Comparison of ENCODE assay signal across 11 cellular contexts in the genomic region with DNA sequence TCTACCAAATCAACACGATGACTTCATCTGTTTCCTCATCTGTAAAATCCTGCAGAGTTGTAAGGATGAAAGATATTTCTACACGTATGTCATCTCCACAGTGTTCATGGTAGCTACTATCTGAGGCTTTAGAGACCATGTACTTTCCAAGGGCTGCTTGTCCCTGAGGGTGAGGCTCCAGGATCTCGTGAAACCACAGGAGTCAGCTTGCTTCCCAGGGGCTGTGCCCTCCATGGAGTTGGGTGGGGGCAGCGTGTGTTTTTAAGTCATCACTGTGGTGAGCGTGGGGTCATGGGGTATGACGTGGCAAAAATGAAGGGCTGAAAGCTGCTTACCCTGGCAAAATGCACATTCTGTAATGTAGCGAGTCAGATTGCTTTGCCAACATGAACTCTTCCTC.
A peak's percentile ranks its signal among the peaks of the same experiment; 100 is the strongest.
DNase-seq lines count a peak whose midpoint lies in the region; TF ChIP-seq lines count a peak whose summit lies in the region.
"Had no signal": no experiment of that assay in that cellular context is flagged by ENCODE, and none has a peak within 500 bp of the region (broad histone marks: within the 10 kb centered on the region; RNA-seq: fewer than 3 reads in every experiment).

No MANE protein-coding gene starts in this region.

- H3K4me3 ChIP-seq in HFF-Myc (replicated peaks; ENCODE audit: low read depth, low read length) (no peak overlapping the region), WI38 (ENCODE audit: low read depth, low read length) (0 out of 2 replicates have a peak overlapping the region, but pooled peaks have one; percentile 0)

- DNase-seq in A172 (ENCODE audit: low spot score), result peak; percentile 94
- peak; percentile 44 for DNase-seq in HFF-Myc (ENCODE audit: extremely low read depth, low read depth)
- DNase-seq in fibroblast of the conjunctiva (ENCODE audit: low read depth), result peak; percentile 69
- DNase-seq in SIG-M5 treated with dmso at 0.1 percent for 504 hours (lab: John Stamatoyannopoulos, UW; ENCODE audit: unreplicated experiment), result no peak
- DNase-seq in NCI-H1694 (lab: John Stamatoyannopoulos, UW), result no peak
- DNase-seq in middle frontal gyrus (ENCODE audit: extremely low spot score, low spot score), result no peak
- no peak for DNase-seq in NCI-H1436 treated with DMSO at 0.1 percent for 48 hours (lab: John Stamatoyannopoulos, UW)
- DNase-seq: amygdala, H9, NCI-H526 had no signal

- no peak for TF ChIP-seq CTCF in HFF-Myc (IDR thresholded peaks at IDR 0.05; ENCODE audit: low read depth, low read length, missing control alignments)
- no peak for TF ChIP-seq CTCF in WI38 (IDR thresholded peaks at IDR 0.05; ENCODE audit: low read depth, low read length)

Comparison
In these comparisons a context has a peak if more than half of its experiments do, and no peak if none do; other contexts are left out.
1. DNase-seq: peak in A172 (single experiment), HFF-Myc (single experiment) and fibroblast of the conjunctiva (single experiment); none in SIG-M5 treated with dmso at 0.1 percent for 504 hours (single experiment), NCI-H1694 (single experiment), middle frontal gyrus (single experiment) and NCI-H1436 treated with DMSO at 0.1 percent for 48 hours (single experiment).